Comparison of ENCODE assay signal across 8 cellular contexts in genomic region chr14:75277000-75277795, GRCh38. TPM values are rescaled to one million over a fixed set of nuclear protein-coding genes. Genes with fewer than 3 reads are reported as not detected.
DNase-seq lines count a peak whose midpoint lies in the region; ATAC-seq and TF ChIP-seq lines count a peak whose summit lies in the region.

No MANE protein-coding gene starts in this region.

- H3K4me2 ChIP-seq in HCT116 (ENCODE audit: low read length) = peak overlapping the region; percentile 100

- peak overlapping the region; percentile 86 for H3K4me3 Mint-ChIP-seq in activated CD8-positive, alpha-beta T cell treated with anti-CD3 and anti-CD28 coated beads for 36 hours

- H3K9me2 ChIP-seq in HCT116 (ENCODE audit: insufficient read depth) = no peaks in the 10 kb centered on the region

- H3K36me3 ChIP-seq in HCT116 (ENCODE audit: control insufficient read depth in 1 of 2, insufficient read depth in 2 of 2, low read length in 2 of 2) = peaks cover 16 to 22% of the 10 kb centered on the region in 2 experiments
- peaks cover 28% of the 10 kb centered on the region for H3K36me3 ChIP-seq in endocrine pancreas (ENCODE audit: control insufficient read depth, insufficient read depth, low read length)
- peaks cover 12 to 17% of the 10 kb centered on the region in 2 donors for H3K36me3 ChIP-seq in lung (ENCODE audit: control insufficient read depth in 2 of 2, insufficient read depth in 2 of 2, low read length in 2 of 2)

- no TSS peak for BruUV-seq in HCT116 (replicated peaks; lab: Mats Ljungman, UMichigan)

- no peak for TF ChIP-seq CTCF in HCT116 (IDR thresholded peaks at IDR 0.05 in 2 of 3, conservative IDR thresholded peaks at IDR 0.05 in 1 of 3; ENCODE audit: borderline replicate concordance in 1 of 3, insufficient read depth in 1 of 3, low read depth in 2 of 3, low read length in 2 of 3)
- TF ChIP-seq CTCF in activated CD8-positive, alpha-beta T cell treated with anti-CD3 and anti-CD28 coated beads for 36 hours (IDR thresholded peaks at IDR 0.05) = no peak
- TF ChIP-seq CTCF in lung (IDR thresholded peaks at IDR 0.05; ENCODE audit: control extremely low read depth, extremely low read depth) = no peak

- H3K36me3 Mint-ChIP-seq in activated CD8-positive, alpha-beta T cell treated with anti-CD3 and anti-CD28 coated beads for 36 hours (ENCODE audit: low read depth) = peaks cover 27% of the 10 kb centered on the region

- POLR2A ChIA-PET in HCT116 (lab: Charles Lee) = interaction anchor here (0.9 to 1.1 kb wide), 2 partner anchors 18 to 39 kb away, joined by 3 to 5 read pairs; no protein-coding TSS in a partner anchor
- POLR2A ChIA-PET in activated CD8-positive, alpha-beta T cell treated with anti-CD3 and anti-CD28 coated beads for 36 hours (lab: Charles Lee) = interaction anchor here (0.7 to 2.0 kb wide), 5 partner anchors 11 to 150 kb away, joined by 3 to 7 read pairs (median 4); partner anchors contain the start of gene NEK9

- DNase-seq in C1 segment of cervical spinal cord (lab: John Stamatoyannopoulos, UW) (peak; percentile 48 to 93 (median 81)), HCT116 (ENCODE audit: low read depth, low spot score) (no peak), NCI-H524 (lab: John Stamatoyannopoulos, UW) (peak; percentile 46 to 80), lung (ENCODE audit: low spot score) (peak; percentile 86)
- DNase-seq in activated CD8-positive, alpha-beta T cell treated with anti-CD3 and anti-CD28 coated beads for 36 hours = peak; percentile 56
- peak; percentile 50 for DNase-seq in stimulated activated naive CD4-positive, alpha-beta T cell treated with Interleukin-2 at 50 U/mL for 16 hours (lab: John Stamatoyannopoulos, UW)

- peak; percentile 69 for ATAC-seq in HCT116
- peak; percentile 10 for ATAC-seq in activated CD8-positive, alpha-beta T cell treated with anti-CD3 and anti-CD28 coated beads for 36 hours
- peak; percentile 76 for ATAC-seq in lung (ENCODE audit: insufficient read depth, low FRiP score)
- no peak for ATAC-seq in GM18909 (IDR thresholded peaks at IDR 0.05; ENCODE audit: poor library complexity, unreplicated experiment)

- H3K4me1 ChIP-seq in HCT116 (ENCODE audit: control insufficient read depth in 1 of 2, insufficient read depth in 2 of 2, low read length in 2 of 2) = peaks cover 10 to 36% of the 10 kb centered on the region in 2 experiments
- peaks cover 8% of the 10 kb centered on the region for H3K4me1 ChIP-seq in endocrine pancreas (ENCODE audit: control insufficient read depth, insufficient read depth, low read length)
- peaks cover 7 to 8% of the 10 kb centered on the region in 2 donors for H3K4me1 ChIP-seq in lung (ENCODE audit: control insufficient read depth in 2 of 2, insufficient read depth in 2 of 2, low read length in 2 of 2)

- H3K27ac ChIP-seq in HCT116 (ENCODE audit: low read depth, low read length) (peak overlapping the region; percentile 70), lung (ENCODE audit: low read depth in 1 of 2, low read length in 1 of 2) (peak overlapping the region; percentile 98 to 100)

- peak overlapping the region; percentile 69 for H3K27ac Mint-ChIP-seq in activated CD8-positive, alpha-beta T cell treated with anti-CD3 and anti-CD28 coated beads for 36 hours

- CTCF ChIA-PET in HCT116 (lab: Charles Lee) = interaction anchor here (0.6 kb wide), 1 partner anchor 32 kb away, joined by 3 read pairs; no protein-coding TSS in a partner anchor
- CTCF ChIA-PET in activated CD8-positive, alpha-beta T cell treated with anti-CD3 and anti-CD28 coated beads for 36 hours (lab: Charles Lee) = interaction anchor here (0.6 to 1.4 kb wide), 4 partner anchors 11 to 134 kb away, joined by 3 to 4 read pairs (median 3); no protein-coding TSS in a partner anchor

- H3K4me1 Mint-ChIP-seq in activated CD8-positive, alpha-beta T cell treated with anti-CD3 and anti-CD28 coated beads for 36 hours (ENCODE audit: low read depth) = peaks cover 40% of the 10 kb centered on the region

- H3K79me2 ChIP-seq in HCT116 (ENCODE audit: insufficient read depth, low read length) = peaks cover 20% of the 10 kb centered on the region

- peaks cover 34% of the 10 kb centered on the region for H3K27me3 Mint-ChIP-seq in activated CD8-positive, alpha-beta T cell treated with anti-CD3 and anti-CD28 coated beads for 36 hours

- H2AFZ ChIP-seq in HCT116 (ENCODE audit: low read depth, low read length, poor library complexity, severe bottlenecking) = peak overlapping the region; percentile 84

- WGBS in lung, 2 donors = 0 to 1% methylated on average over 68 to 81 of the region's 81 CpGs

- H3K9ac ChIP-seq in HCT116 (ENCODE audit: low read length) (peak overlapping the region; percentile 98), endocrine pancreas (ENCODE audit: control insufficient read depth, insufficient read depth, low read length) (peak overlapping the region; percentile 76)

- H3K9me3 Mint-ChIP-seq in activated CD8-positive, alpha-beta T cell treated with anti-CD3 and anti-CD28 coated beads for 36 hours = no peaks in the 10 kb centered on the region

- no peak for TF ChIP-seq RAD21 in HCT116 (IDR thresholded peaks at IDR 0.05; ENCODE audit: low read depth)

- peak overlapping the region; percentile 47 to 97 for H3K4me3 ChIP-seq in HCT116 (replicated peaks in 1 of 2; ENCODE audit: low read depth in 1 of 2, low read length in 2 of 2)
- H3K4me3 ChIP-seq in endocrine pancreas (ENCODE audit: control insufficient read depth, insufficient read depth, low read length) = peak overlapping the region; percentile 92
- peak overlapping the region; percentile 54 for H3K4me3 ChIP-seq in lung

- intact Hi-C loops in HCT116 (cut with micrococcal nuclease) = no loop called here
- intact Hi-C loops in activated CD8-positive, alpha-beta T cell treated with anti-CD3 and anti-CD28 coated beads for 36 hours (cut with micrococcal nuclease) = no loop called here

- RAD21 ChIA-PET in HCT116 (lab: Charles Lee; ENCODE audit: low non-redundant PET in 1 of 2, low total read pairs in 2 of 2, uncharacterized antibody in 2 of 2, unreplicated experiment in 2 of 2) = no interaction called here

- H3K9me3 ChIP-seq in HCT116 (ENCODE audit: control insufficient read depth in 1 of 2, insufficient read depth in 1 of 2, low read depth in 1 of 2, low read length in 2 of 2) (no peaks in the 10 kb centered on the region), endocrine pancreas (ENCODE audit: control insufficient read depth, low read length) (no peaks in the 10 kb centered on the region), lung (ENCODE audit: control insufficient read depth in 2 of 2, insufficient read depth in 1 of 2, low read length in 1 of 2) (no peaks in the 10 kb centered on the region)

- H3K27me3 ChIP-seq in HCT116 (ENCODE audit: insufficient read depth, low read length) (no peaks in the 10 kb centered on the region), endocrine pancreas (ENCODE audit: control insufficient read depth, insufficient read depth, low read length) (no peaks in the 10 kb centered on the region), lung (ENCODE audit: control insufficient read depth, insufficient read depth) (no peaks in the 10 kb centered on the region)

- no peaks in the 10 kb centered on the region for H4K20me1 ChIP-seq in HCT116 (ENCODE audit: insufficient read depth)

- TF ChIP-seq POLR2A in HCT116 (IDR thresholded peaks at IDR 0.05; ENCODE audit: borderline replicate concordance, extremely low read depth, insufficient read depth, insufficient read length) = no peak

TF ChIP-seq in HCT116, 20 proteins besides CTCF, POLR2A, EP300 and RAD21 (continues in another document):
- TF ChIP-seq ZBTB33 (IDR thresholded peaks at IDR 0.05; ENCODE audit: extremely low read depth, insufficient replicate concordance, low read length) = peak; percentile 13
- no peak for TF ChIP-seq FOSL1 (IDR thresholded peaks at IDR 0.05; ENCODE audit: low read depth)
- TF ChIP-seq TCF7L2 (IDR thresholded peaks at IDR 0.05; ENCODE audit: borderline replicate concordance, extremely low read depth, insufficient read depth, insufficient read length) = peak; percentile 56
- TF ChIP-seq POLR2AphosphoS5 (IDR thresholded peaks at IDR 0.05; ENCODE audit: low read depth, low read length) = peak; percentile 62
- no peak for TF ChIP-seq CEBPB (IDR thresholded peaks at IDR 0.05; ENCODE audit: low read depth)
- no peak for TF ChIP-seq JUND (IDR thresholded peaks at IDR 0.05)
- TF ChIP-seq SRF (IDR thresholded peaks at IDR 0.05; ENCODE audit: low read depth) = no peak
- no peak for TF ChIP-seq ELF1 (IDR thresholded peaks at IDR 0.05; ENCODE audit: borderline replicate concordance, low read depth)
- TF ChIP-seq ZNF274 (IDR thresholded peaks at IDR 0.05; ENCODE audit: low read depth, low read length) = no peak
- no peak for TF ChIP-seq EZH2phosphoT487 (IDR thresholded peaks at IDR 0.05; ENCODE audit: borderline replicate concordance)
- TF ChIP-seq SIN3A (IDR thresholded peaks at IDR 0.05; ENCODE audit: low read depth) = no peak
- TF ChIP-seq EGR1 (IDR thresholded peaks at IDR 0.05; ENCODE audit: low read depth) = no peak

RNA-seq across cellular contexts. Expression of gene FOS, which starts 1.4 kb away (rescaled TPM):
- total RNA-seq in HCT116 (2021; ENCODE audit: unreplicated experiment) (50.4 TPM), lung (100 to 1,000 TPM in 1 of 2 donors, 10 to 100 TPM in 1; 63.7 to 123 TPM)
- polyA plus RNA-seq in HCT116 (2012) = 539 and 952 TPM in 2 replicates
- total RNA-seq in activated CD8-positive, alpha-beta T cell treated with anti-CD3 and anti-CD28 coated beads for 36 hours = 10 to 100 TPM; 81.8 to 84.6 TPM
- 100 to 1,000 TPM; 139 to 879 TPM for polyA plus RNA-seq in lung
